In the genomic region with DNA sequence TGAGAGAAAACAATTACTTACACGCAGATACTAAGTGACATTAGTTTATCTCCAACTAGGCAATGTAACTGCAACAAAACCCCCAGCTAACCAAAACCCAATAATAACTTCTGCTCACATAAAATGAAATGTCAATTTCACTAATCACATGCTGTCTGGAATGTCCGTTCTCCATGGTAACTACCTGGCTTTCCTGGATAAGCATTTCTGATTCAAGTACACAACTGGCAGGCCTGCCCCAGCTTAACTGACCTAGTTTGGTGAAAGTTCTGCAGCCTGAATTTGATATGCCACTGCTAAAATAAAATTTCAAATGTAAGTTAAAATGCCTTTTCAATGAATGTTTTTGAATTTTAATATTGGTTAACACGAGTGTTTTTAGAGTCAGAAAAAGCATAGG, we compare ENCODE assay signal across 23 cellular contexts.
"Had no signal": no experiment of that assay in that cellular context is flagged by ENCODE, and none has a peak within 500 bp of the region (broad histone marks: within the 10 kb centered on the region; RNA-seq: fewer than 3 reads in every experiment).

No MANE protein-coding gene starts in this region.

- H3K4me1 Mint-ChIP-seq: natural killer cell; stimulated activated naive B cell treated with anti-CD40 and anti-IgM and Interleukin-4, amounts not matched to agents 10 μg/mL and 1 μg/mL and 100 μg/mL, for 72 hours had no signal

- H3K4me1 ChIP-seq: esophagus squamous epithelium, heart right ventricle, neural progenitor cell, prostate gland, right lobe of liver, suprapubic skin, vagina had no signal

- H3K36me3 ChIP-seq: esophagus squamous epithelium, heart right ventricle, neural progenitor cell, prostate gland, right lobe of liver, suprapubic skin, vagina had no signal

- H3K27ac ChIP-seq: coronary artery, esophagus squamous epithelium, heart right ventricle, neural progenitor cell, prostate gland, right lobe of liver, suprapubic skin, vagina had no signal

- H3K27ac Mint-ChIP-seq: effector memory CD8-positive, alpha-beta T cell; natural killer cell; stimulated activated naive B cell treated with anti-CD40 and anti-IgM and Interleukin-4, amounts not matched to agents 10 μg/mL and 1 μg/mL and 100 μg/mL, for 72 hours; stimulated activated naive CD8-positive, alpha-beta T cell treated with anti-CD3 and anti-CD28 coated beads, Interleukin-15, Interleukin-2, amounts not matched to agents 100 ng/mL and 50 ng/mL, for 24 hours had no signal

- H3K4me3 Mint-ChIP-seq: effector memory CD8-positive, alpha-beta T cell; memory B cell; natural killer cell; neural progenitor cell; stimulated activated naive B cell treated with anti-CD40 and anti-IgM and Interleukin-4, amounts not matched to agents 10 μg/mL and 1 μg/mL and 100 μg/mL, for 72 hours; stimulated activated naive CD8-positive, alpha-beta T cell treated with anti-CD3 and anti-CD28 coated beads, Interleukin-15, Interleukin-2, amounts not matched to agents 100 ng/mL and 50 ng/mL, for 24 hours had no signal

- H3K27me3 ChIP-seq: esophagus squamous epithelium, heart right ventricle, neural progenitor cell, right lobe of liver, suprapubic skin, vagina had no signal

- H3K27me3 Mint-ChIP-seq: effector memory CD8-positive, alpha-beta T cell; stimulated activated naive CD8-positive, alpha-beta T cell treated with anti-CD3 and anti-CD28 coated beads, Interleukin-15, Interleukin-2, amounts not matched to agents 100 ng/mL and 50 ng/mL, for 24 hours had no signal

- H3K9me3 Mint-ChIP-seq: memory B cell; neural progenitor cell; stimulated activated naive B cell treated with anti-CD40 and anti-IgM and Interleukin-4, amounts not matched to agents 10 μg/mL and 1 μg/mL and 100 μg/mL, for 72 hours; stimulated activated naive CD8-positive, alpha-beta T cell treated with anti-CD3 and anti-CD28 coated beads, Interleukin-15, Interleukin-2, amounts not matched to agents 100 ng/mL and 50 ng/mL, for 24 hours had no signal

- DNase-seq: effector memory CD8-positive, alpha-beta T cell; erythroblast; esophagus squamous epithelium; foreskin melanocyte; glutamatergic neuron; heart right ventricle; hippocampal formation; left colon; natural killer cell; right lobe of liver; small intestine; stimulated activated CD4-positive, alpha-beta T cell treated with anti-CD3 and anti-CD28 coated beads, Interleukin-15, amount 100 ng/mL, for 24 hours; stimulated activated CD4-positive, alpha-beta T cell treated with anti-CD3 and anti-CD28 coated beads, Interleukin-2, amount 100 ng/mL, for 48 hours; stimulated activated naive B cell treated with anti-CD40 and anti-IgM and Interleukin-4, amounts not matched to agents 10 μg/mL and 1 μg/mL and 100 μg/mL, for 72 hours; trophoblast cell had no signal

- H3K9me3 ChIP-seq: esophagus squamous epithelium, heart right ventricle, prostate gland, right lobe of liver, suprapubic skin, vagina had no signal

- H3K36me3 Mint-ChIP-seq: memory B cell; natural killer cell; neural progenitor cell; stimulated activated naive B cell treated with anti-CD40 and anti-IgM and Interleukin-4, amounts not matched to agents 10 μg/mL and 1 μg/mL and 100 μg/mL, for 72 hours had no signal

- ATAC-seq: effector memory CD8-positive, alpha-beta T cell; heart right ventricle; left colon; natural killer cell; right lobe of liver; stimulated activated naive B cell treated with anti-CD40 and anti-IgM and Interleukin-4, amounts not matched to agents 10 μg/mL and 1 μg/mL and 100 μg/mL, for 72 hours had no signal

- H3K4me3 ChIP-seq: coronary artery, esophagus squamous epithelium, heart right ventricle, lung, neural progenitor cell, prostate gland, right lobe of liver, suprapubic skin, vagina had no signal
